8 cellular contexts compared by ENCODE assay signal in the genomic region with DNA sequence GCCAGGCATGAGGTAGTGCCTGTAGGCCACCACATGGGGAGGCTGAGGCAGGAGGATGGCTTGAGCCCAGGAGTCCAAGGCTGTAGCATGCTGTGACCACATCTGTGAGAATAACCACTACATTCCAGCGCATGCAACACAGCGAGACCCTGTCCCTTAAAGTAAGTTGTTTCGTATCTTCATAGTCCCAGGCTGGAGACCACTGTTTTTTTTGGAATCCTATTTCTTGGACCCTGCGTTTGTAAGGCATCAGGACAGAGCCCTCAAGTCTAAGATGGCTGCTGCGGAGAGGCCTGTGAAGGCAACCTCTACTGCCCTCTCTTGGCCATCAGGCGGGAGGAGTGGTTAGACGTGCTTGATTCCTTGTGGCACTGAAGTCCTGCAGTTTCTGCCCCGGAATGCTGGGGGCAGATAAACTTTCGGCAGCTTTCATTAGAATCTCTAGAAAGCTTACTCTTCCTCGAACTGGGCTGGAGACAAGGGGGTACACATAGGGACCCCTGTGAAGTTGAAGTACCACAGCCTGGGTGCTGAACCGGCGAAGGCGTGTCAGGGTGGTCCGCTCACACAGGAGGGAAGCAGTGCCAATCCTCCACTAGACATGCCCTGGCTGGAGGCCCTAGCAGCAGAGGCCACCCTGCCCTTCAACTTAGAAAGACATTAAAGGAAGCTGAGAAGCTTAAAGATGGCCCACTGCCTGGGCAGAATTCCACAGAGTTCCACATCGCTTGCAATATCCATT. TPM values are rescaled to one million over a fixed set of nuclear protein-coding genes. Genes with fewer than 3 reads are reported as not detected.
DNase-seq lines count a peak whose midpoint lies in the region; ATAC-seq and TF ChIP-seq lines count a peak whose summit lies in the region.

No MANE protein-coding gene starts in this region.

- no peak overlapping the region for H3K4me3 Mint-ChIP-seq in activated naive CD8-positive, alpha-beta T cell treated with anti-CD3 and anti-CD28 coated beads, Interleukin-2, amount 50 U/mL, for 24 hours

- DNase-seq in AG09309 (ENCODE audit: low read depth): peak; percentile 16
- peak; percentile 36 to 52 for DNase-seq in NOMO-1 (lab: John Stamatoyannopoulos, UW; ENCODE audit: unreplicated experiment in 2 of 2)
- peak; percentile 45 for DNase-seq in activated naive CD8-positive, alpha-beta T cell treated with anti-CD3 and anti-CD28 coated beads, Interleukin-2, amount 50 U/mL, for 24 hours
- no peak for DNase-seq in left lung
- no peak for DNase-seq in hypothalamus (lab: John Stamatoyannopoulos, UW)
- DNase-seq in vagina (ENCODE audit: extremely low spot score in 2 of 2): no peak

- H3K36me3 Mint-ChIP-seq in activated naive CD8-positive, alpha-beta T cell treated with anti-CD3 and anti-CD28 coated beads, Interleukin-2, amount 50 U/mL, for 24 hours (ENCODE audit: low read depth): no peaks in the 10 kb centered on the region

- H3K4me3 ChIP-seq in AG09309 (ENCODE audit: control insufficient read depth, low read depth, low read length) (no peak overlapping the region), left lung (no peak overlapping the region), vagina (no peak overlapping the region)

- no peak for TF ChIP-seq POLR2A in vagina (IDR thresholded peaks at IDR 0.05)

- intact Hi-C loops in left lung (cut with DNase I): no loop called here
- intact Hi-C loops in vagina (cut with DNase I): no loop called here

- no peaks in the 10 kb centered on the region for H3K9me3 Mint-ChIP-seq in activated naive CD8-positive, alpha-beta T cell treated with anti-CD3 and anti-CD28 coated beads, Interleukin-2, amount 50 U/mL, for 24 hours

- H3K4me1 ChIP-seq in left lung (no peaks in the 10 kb centered on the region), vagina (no peaks in the 10 kb centered on the region)

- H3K27ac ChIP-seq in left lung (no peak overlapping the region), vagina (no peak overlapping the region)

- no peaks in the 10 kb centered on the region for H3K27me3 Mint-ChIP-seq in activated naive CD8-positive, alpha-beta T cell treated with anti-CD3 and anti-CD28 coated beads, Interleukin-2, amount 50 U/mL, for 24 hours

- H3K4me1 Mint-ChIP-seq in activated naive CD8-positive, alpha-beta T cell treated with anti-CD3 and anti-CD28 coated beads, Interleukin-2, amount 50 U/mL, for 24 hours: peaks cover 4% of the 10 kb centered on the region

- no peaks in the 10 kb centered on the region for H3K9me3 ChIP-seq in left lung
- H3K9me3 ChIP-seq in vagina: no peaks in the 10 kb centered on the region

- peak; percentile 78 for ATAC-seq in activated naive CD8-positive, alpha-beta T cell treated with anti-CD3 and anti-CD28 coated beads, Interleukin-2, amount 50 U/mL, for 24 hours
- ATAC-seq in left lung (peak; percentile 87), HG03378 (IDR thresholded peaks at IDR 0.05; ENCODE audit: unreplicated experiment) (no peak)

- no peaks in the 10 kb centered on the region for H3K27me3 ChIP-seq in left lung
- H3K27me3 ChIP-seq in vagina: no peaks in the 10 kb centered on the region

- TF ChIP-seq CTCF in AG09309 (IDR thresholded peaks at IDR 0.05; ENCODE audit: control insufficient read depth, insufficient read depth, low read depth, low read length, missing control alignments) (peak; percentile 72), GM12873 (IDR thresholded peaks at IDR 0.05; ENCODE audit: insufficient read depth, low read depth, low read length, missing control alignments) (peak; percentile 79), left lung (IDR thresholded peaks at IDR 0.05) (peak; percentile 26 to 32), vagina (IDR thresholded peaks at IDR 0.05) (no peak)

- H3K36me3 ChIP-seq in left lung: no peaks in the 10 kb centered on the region
- H3K36me3 ChIP-seq in vagina: no peaks in the 10 kb centered on the region

- no peak overlapping the region for H3K27ac Mint-ChIP-seq in activated naive CD8-positive, alpha-beta T cell treated with anti-CD3 and anti-CD28 coated beads, Interleukin-2, amount 50 U/mL, for 24 hours

RNA-seq across cellular contexts. Expression of gene RABIF, which starts 36.6 kb away (rescaled TPM):
- total RNA-seq in left lung (10 to 100 TPM; 11.0 to 15.5 TPM), vagina (7.4 TPM)

RNA-seq across cellular contexts. Expression of gene PCAT6, which starts 41.6 kb away (rescaled TPM):
- total RNA-seq in left lung: 1 to 10 TPM; 1.1 to 2.4 TPM
- total RNA-seq in vagina: not detected

RNA-seq across cellular contexts. Expression of gene KDM5B, which starts 44.1 kb away (rescaled TPM):
- total RNA-seq in left lung: 10 to 100 TPM; 46.4 to 67.4 TPM
- 99.4 TPM for total RNA-seq in vagina

Comparison
In these comparisons a context has a peak if more than half of its experiments do, and no peak if none do; other contexts are left out.
1. DNase-seq: peak in AG09309 (single experiment), NOMO-1 (2 of 2) and activated naive CD8-positive, alpha-beta T cell treated with anti-CD3 and anti-CD28 coated beads, Interleukin-2, amount 50 U/mL, for 24 hours (single experiment); none in left lung (0 of 2), hypothalamus (0 of 51) and vagina (0 of 2).
2. CTCF ChIP-seq: peak in AG09309 (single experiment), GM12873 (single experiment) and left lung (2 of 2); none in vagina (0 of 3).